Comparison of ENCODE assay signal across 14 cellular contexts in the genomic region with DNA sequence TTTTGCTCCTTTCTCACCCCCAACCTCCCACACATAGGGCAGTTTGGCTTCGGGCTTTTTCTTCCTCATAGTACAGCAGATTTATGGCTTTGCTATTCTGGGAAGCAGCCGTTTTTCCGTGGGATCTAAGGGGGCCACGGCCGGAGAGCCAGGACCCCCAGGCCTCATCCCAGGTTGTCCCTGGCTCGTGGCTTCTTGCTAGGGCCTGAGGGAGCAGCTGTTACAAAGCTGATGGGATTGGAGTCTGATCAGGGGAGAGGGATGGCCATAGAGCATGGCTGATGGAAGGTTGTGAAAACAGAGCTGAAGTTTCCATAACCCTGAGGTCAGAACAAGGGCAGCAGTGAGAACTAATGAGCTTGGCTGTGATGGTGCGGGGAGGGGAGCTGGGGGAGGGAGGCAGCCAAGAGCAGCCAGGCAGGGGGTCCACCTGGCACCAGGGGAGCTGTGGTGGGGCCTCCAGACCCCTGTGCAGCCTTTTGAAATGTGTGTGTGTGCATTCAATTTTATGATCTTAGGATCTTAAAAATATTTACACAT.
DNase-seq lines count a peak whose midpoint lies in the region; ATAC-seq, FAIRE-seq and TF ChIP-seq lines count a peak whose summit lies in the region.
"Had no signal": no experiment of that assay in that cellular context is flagged by ENCODE, and none has a peak within 500 bp of the region (broad histone marks: within the 10 kb centered on the region; RNA-seq: fewer than 3 reads in every experiment).

No MANE protein-coding gene starts in this region.

- H3K9me2 ChIP-seq in PC-3 (replicated peaks; ENCODE audit: low read length): no peaks in the 10 kb centered on the region

- H3K4me2 ChIP-seq in PC-3 (ENCODE audit: low read length): peak overlapping the region; percentile 28; the same call in 1 of the 2 replicates

- POLR2A ChIA-PET in HEK293 (lab: Yijun Ruan, JAX) (no interaction called here), PC-3 (lab: Charles Lee; ENCODE audit: unreplicated experiment) (no interaction called here)

- CTCF ChIA-PET in HEK293 (lab: Yijun Ruan, JAX): interaction anchor here (0.5 to 5.3 kb wide), 4 partner anchors 15 to 127 kb away, joined by 3 to 33 read pairs (median 4); no protein-coding TSS in a partner anchor
- CTCF ChIA-PET in PC-3 (lab: Charles Lee): no interaction called here

- peaks cover 4% of the 10 kb centered on the region; the same call in 1 of the 2 replicates for H3K4me1 ChIP-seq in HEK293 (ENCODE audit: control insufficient read depth, insufficient read depth, low read length)
- H3K4me1 ChIP-seq in PC-3 (ENCODE audit: insufficient read depth, low read length): no peaks in the 10 kb centered on the region
- peaks cover 6% of the 10 kb centered on the region for H3K4me1 ChIP-seq in ovary (ENCODE audit: insufficient read depth)
- H3K4me1 ChIP-seq: foreskin keratinocyte had no signal

- no peaks in the 10 kb centered on the region for H3K9me3 ChIP-seq in HEK293 (ENCODE audit: control insufficient read depth, insufficient read depth, low read depth, low read length)
- H3K9me3 ChIP-seq in PC-3 (ENCODE audit: low read length): no peaks in the 10 kb centered on the region
- H3K9me3 ChIP-seq in ovary: no peaks in the 10 kb centered on the region

- H3K9ac ChIP-seq in PC-3 (ENCODE audit: low read length): no peak overlapping the region

- WGBS in ovary, 3 donors: 5 to 10% (median 6%) methylated on average over 7 of the region's 7 CpGs

- no peak for ATAC-seq in PC-3

- TF ChIP-seq POLR2A in ovary (IDR thresholded peaks at IDR 0.05): no peak
- TF ChIP-seq POLR2A in GM12892 (IDR thresholded peaks at IDR 0.05; ENCODE audit: low read depth, low read length): no peak

- H2AFZ ChIP-seq in PC-3 (ENCODE audit: low read length): peak overlapping the region; percentile 46; the same call in 1 of the 2 replicates

- H3F3A ChIP-seq in PC-3 (ENCODE audit: low read length, unreplicated experiment): no peaks in the 10 kb centered on the region

- H3K4me3 ChIP-seq in HEK293 (ENCODE audit: low read depth, low read length) (no peak overlapping the region), PC-3 (ENCODE audit: low read length) (no peak overlapping the region), fibroblast of villous mesenchyme (ENCODE audit: low read depth, low read length) (peak overlapping the region; percentile 50), ovary (peak overlapping the region; percentile 23)

- BruUV-seq in PC-3 (replicated peaks; lab: Mats Ljungman, UMichigan): no TSS peak

- intact Hi-C loops in PC-3 (cut with micrococcal nuclease) (no loop called here), ovary (cut with DNase I) (no loop called here)

- TF ChIP-seq CTCF in HEK293 (tag by site-specific recombination; IDR thresholded peaks at IDR 0.05): no peak
- no peak for TF ChIP-seq CTCF in PC-3 (conservative IDR thresholded peaks at IDR 0.05; ENCODE audit: low read depth, low read length)
- TF ChIP-seq CTCF in fibroblast of villous mesenchyme (IDR thresholded peaks at IDR 0.05; ENCODE audit: insufficient read depth, low read depth, low read length): no peak
- no peak for TF ChIP-seq CTCF in ovary (IDR thresholded peaks at IDR 0.05)

- no peaks in the 10 kb centered on the region for H3K79me2 ChIP-seq in PC-3 (ENCODE audit: low read length)

- H3K27me3 ChIP-seq in PC-3 (ENCODE audit: low read length) (no peaks in the 10 kb centered on the region), ovary (no peaks in the 10 kb centered on the region)

- no peaks in the 10 kb centered on the region for H4K20me1 ChIP-seq in PC-3 (ENCODE audit: low read length)

- DNase-seq in PC-3 (no peak), fibroblast of villous mesenchyme (ENCODE audit: low read depth) (peak; percentile 58), ovary (peak in 4 of 5 donors; percentile 30 to 59 (median 50)), GM12892 (ENCODE audit: insufficient read length) (no peak), GM19240 (ENCODE audit: insufficient read length, low spot score) (no peak), midbrain (lab: John Stamatoyannopoulos, UW) (no peak), AG08395 (ENCODE audit: low spot score) (no peak)
- DNase-seq: activated CD4-positive, CD25-positive, alpha-beta regulatory T cell treated with anti-CD3 and anti-CD28 coated beads, Interleukin-2, amount 50 U/mL, for 72 hours; activated naive CD8-positive, alpha-beta T cell treated with anti-CD3 and anti-CD28 coated beads, Interleukin-2, amount 10 ng/mL, durations not matched to agents 7 days and 5 days; foreskin keratinocyte; NCI-H510A had no signal

- no peaks in the 10 kb centered on the region for H3K36me3 ChIP-seq in HEK293 (ENCODE audit: control insufficient read depth in 2 of 2, insufficient read depth in 1 of 2, low read length in 2 of 2)
- H3K36me3 ChIP-seq in PC-3 (ENCODE audit: low read depth, low read length): no peaks in the 10 kb centered on the region
- H3K36me3 ChIP-seq in ovary: no peaks in the 10 kb centered on the region

- TF ChIP-seq EP300 in ovary (IDR thresholded peaks at IDR 0.05): no peak

- no peak for FAIRE-seq in GM12892 (lab: Jason Lieb, UNC)
- FAIRE-seq: H54 had no signal

- H3K27ac ChIP-seq in HEK293 (ENCODE audit: extremely low read depth, low read depth, low read length) (no peak overlapping the region; the same call in 1 of the 2 replicates), PC-3 (ENCODE audit: low read length) (no peak overlapping the region), ovary (peak overlapping the region; percentile 35 to 81)
- H3K27ac ChIP-seq: foreskin keratinocyte, HL-60 had no signal

TF ChIP-seq in HEK293, 187 proteins besides CTCF, POLR2A, EP300 and RAD21:
- TF ChIP-seq GLIS1 (tag by site-specific recombination; IDR thresholded peaks at IDR 0.05) (peak; percentile 93), ZNF266 (tag by site-specific recombination; IDR thresholded peaks at IDR 0.05; ENCODE audit: low read depth) (no peak), ZIC2 (tag by site-specific recombination; IDR thresholded peaks at IDR 0.05) (peak; percentile 71)
- TF ChIP-seq, protein P1, sequence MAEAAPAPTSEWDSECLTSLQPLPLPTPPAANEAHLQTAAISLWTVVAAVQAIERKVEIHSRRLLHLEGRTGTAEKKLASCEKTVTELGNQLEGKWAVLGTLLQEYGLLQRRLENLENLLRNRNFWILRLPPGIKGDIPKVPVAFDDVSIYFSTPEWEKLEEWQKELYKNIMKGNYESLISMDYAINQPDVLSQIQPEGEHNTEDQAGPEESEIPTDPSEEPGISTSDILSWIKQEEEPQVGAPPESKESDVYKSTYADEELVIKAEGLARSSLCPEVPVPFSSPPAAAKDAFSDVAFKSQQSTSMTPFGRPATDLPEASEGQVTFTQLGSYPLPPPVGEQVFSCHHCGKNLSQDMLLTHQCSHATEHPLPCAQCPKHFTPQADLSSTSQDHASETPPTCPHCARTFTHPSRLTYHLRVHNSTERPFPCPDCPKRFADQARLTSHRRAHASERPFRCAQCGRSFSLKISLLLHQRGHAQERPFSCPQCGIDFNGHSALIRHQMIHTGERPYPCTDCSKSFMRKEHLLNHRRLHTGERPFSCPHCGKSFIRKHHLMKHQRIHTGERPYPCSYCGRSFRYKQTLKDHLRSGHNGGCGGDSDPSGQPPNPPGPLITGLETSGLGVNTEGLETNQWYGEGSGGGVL (tag by site-specific recombination; IDR thresholded peaks at IDR 0.05): 0 out of 2 replicates have a peak, but pooled peaks have one; percentile 24

Comparison
In these comparisons a context has a peak if more than half of its experiments do, and no peak if none do; other contexts are left out.
1. H3K27ac ChIP-seq: peak in ovary (2 of 2); none in HEK293 (single experiment) and PC-3 (single experiment).
2. H3K4me3 ChIP-seq: peak in fibroblast of villous mesenchyme (single experiment) and ovary (single experiment); none in HEK293 (single experiment) and PC-3 (single experiment).
3. DNase-seq: peak in fibroblast of villous mesenchyme (single experiment) and ovary (4 of 5); none in PC-3 (single experiment), GM12892 (single experiment), GM19240 (single experiment), midbrain (single experiment) and AG08395 (single experiment).